In the genomic region with DNA sequence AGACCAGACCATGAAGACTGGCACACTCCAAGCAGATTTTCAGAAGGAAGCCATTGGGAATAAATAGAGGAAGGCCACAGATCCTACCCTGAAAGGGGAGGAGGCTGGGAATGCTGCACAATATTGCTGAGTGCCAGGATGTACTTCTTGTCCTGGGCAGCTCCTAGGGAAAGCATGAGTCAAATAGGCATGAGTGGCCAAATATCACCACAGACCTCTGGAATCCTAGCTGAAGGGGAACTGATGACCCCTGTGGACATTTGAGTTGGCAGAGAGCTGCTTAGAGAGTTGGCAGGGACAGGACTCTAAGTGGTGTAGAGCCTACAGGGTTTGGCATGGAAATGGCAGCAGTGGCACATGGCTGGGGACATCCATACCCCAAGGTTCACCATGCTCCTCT, we compare ENCODE assay signal across 20 cellular contexts.
"Had no signal": no experiment of that assay in that cellular context is flagged by ENCODE, and none has a peak within 500 bp of the region (broad histone marks: within the 10 kb centered on the region; RNA-seq: fewer than 3 reads in every experiment).

No MANE protein-coding gene starts in this region.

- H3K4me3 Mint-ChIP-seq: activated CD8-positive, alpha-beta T cell treated with anti-CD3 and anti-CD28 coated beads for 36 hours; activated naive CD4-positive, alpha-beta T cell treated with anti-CD3 and anti-CD28 coated beads, Interleukin-2, amount 10 ng/mL, durations not matched to agents 7 days and 5 days; activated naive CD8-positive, alpha-beta T cell treated with anti-CD3 and anti-CD28 coated beads for 36 hours; activated T-cell treated with anti-CD3 and anti-CD28 coated beads, Interleukin-2, amount 50 U/mL, for 72 hours; central memory CD8-positive, alpha-beta T cell; T-helper 1 cell treated with Interleukin-12 subunit alpha and Interleukin-12 subunit beta and Interleukin-4 antibody, amounts not matched to agents 30 μg/mL and 1 μg/mL, for 36 hours had no signal

- H3K27me3 Mint-ChIP-seq: activated CD8-positive, alpha-beta T cell treated with anti-CD3 and anti-CD28 coated beads for 36 hours; activated naive CD4-positive, alpha-beta T cell treated with anti-CD3 and anti-CD28 coated beads, Interleukin-2, amount 10 ng/mL, durations not matched to agents 7 days and 5 days; activated naive CD8-positive, alpha-beta T cell treated with anti-CD3 and anti-CD28 coated beads for 36 hours; central memory CD8-positive, alpha-beta T cell had no signal

- H3K27ac ChIP-seq: breast epithelium, KMS-11 had no signal

- FAIRE-seq: RCC 7860 had no signal

- ATAC-seq: activated CD4-positive, CD25-positive, alpha-beta regulatory T cell treated with anti-CD3 and anti-CD28 coated beads, Interleukin-2, amount 50 U/mL, for 24 hours; activated CD8-positive, alpha-beta T cell treated with anti-CD3 and anti-CD28 coated beads for 36 hours; activated T-cell treated with anti-CD3 and anti-CD28 coated beads, Interleukin-2, amount 50 U/mL, for 72 hours had no signal

- H3K4me3 ChIP-seq: breast epithelium had no signal

- H3K36me3 ChIP-seq: breast epithelium had no signal

- H3K36me3 Mint-ChIP-seq: activated naive CD4-positive, alpha-beta T cell treated with anti-CD3 and anti-CD28 coated beads, Interleukin-2, amount 10 ng/mL, durations not matched to agents 7 days and 5 days; activated naive CD8-positive, alpha-beta T cell treated with anti-CD3 and anti-CD28 coated beads for 36 hours had no signal

- H3K4me1 ChIP-seq: breast epithelium had no signal

- H3K27me3 ChIP-seq: breast epithelium had no signal

- H3K27ac Mint-ChIP-seq: activated CD8-positive, alpha-beta T cell treated with anti-CD3 and anti-CD28 coated beads for 36 hours; activated naive CD4-positive, alpha-beta T cell treated with anti-CD3 and anti-CD28 coated beads, Interleukin-2, amount 10 ng/mL, durations not matched to agents 7 days and 5 days; activated naive CD8-positive, alpha-beta T cell treated with anti-CD3 and anti-CD28 coated beads for 36 hours; activated T-cell treated with anti-CD3 and anti-CD28 coated beads, Interleukin-2, amount 50 U/mL, for 72 hours; activated T-helper 2 cell treated with anti-CD3 and anti-CD28 coated beads, Interferon-gamma antibody, Interleukin-2, Interleukin-4, amounts not matched to agents 10 μg/mL and 5 μg/mL and 100 μg/mL, durations not matched to agents 14 hours and 24 hours and 36 hours; T-helper 1 cell treated with Interleukin-12 subunit alpha and Interleukin-12 subunit beta and Interleukin-4 antibody, amounts not matched to agents 30 μg/mL and 1 μg/mL, for 36 hours had no signal

- DNase-seq: activated CD4-positive, alpha-beta T cell treated with anti-CD3 and anti-CD28 coated beads for 4 hours; activated CD8-positive, alpha-beta memory T cell treated with anti-CD3 and anti-CD28 coated beads, Interleukin-2, amount 50 U/mL, for 4 hours; activated CD8-positive, alpha-beta T cell treated with anti-CD3 and anti-CD28 coated beads for 36 hours; activated gamma-delta T cell treated with Interleukin-2 at 50 U/mL for 16 hours; activated naive CD4-positive, alpha-beta T cell treated with anti-CD3 and anti-CD28 coated beads, Interleukin-2, amount 10 ng/mL, durations not matched to agents 7 days and 5 days; activated naive CD8-positive, alpha-beta T cell treated with anti-CD3 and anti-CD28 coated beads for 36 hours; activated T-cell treated with anti-CD3 and anti-CD28 coated beads, Interleukin-2, amount 50 U/mL, for 72 hours; NCI-H146; NCI-H187 treated with DMSO at 0.1 percent for 48 hours; NCI-H2107; NCI-H345; NCI-H510A treated with DMSO at 0.1 percent for 48 hours; SHP77 had no signal

- H3K4me1 Mint-ChIP-seq: activated naive CD4-positive, alpha-beta T cell treated with anti-CD3 and anti-CD28 coated beads, Interleukin-2, amount 10 ng/mL, durations not matched to agents 7 days and 5 days; activated naive CD8-positive, alpha-beta T cell treated with anti-CD3 and anti-CD28 coated beads for 36 hours; central memory CD8-positive, alpha-beta T cell had no signal
